In the genomic region with DNA sequence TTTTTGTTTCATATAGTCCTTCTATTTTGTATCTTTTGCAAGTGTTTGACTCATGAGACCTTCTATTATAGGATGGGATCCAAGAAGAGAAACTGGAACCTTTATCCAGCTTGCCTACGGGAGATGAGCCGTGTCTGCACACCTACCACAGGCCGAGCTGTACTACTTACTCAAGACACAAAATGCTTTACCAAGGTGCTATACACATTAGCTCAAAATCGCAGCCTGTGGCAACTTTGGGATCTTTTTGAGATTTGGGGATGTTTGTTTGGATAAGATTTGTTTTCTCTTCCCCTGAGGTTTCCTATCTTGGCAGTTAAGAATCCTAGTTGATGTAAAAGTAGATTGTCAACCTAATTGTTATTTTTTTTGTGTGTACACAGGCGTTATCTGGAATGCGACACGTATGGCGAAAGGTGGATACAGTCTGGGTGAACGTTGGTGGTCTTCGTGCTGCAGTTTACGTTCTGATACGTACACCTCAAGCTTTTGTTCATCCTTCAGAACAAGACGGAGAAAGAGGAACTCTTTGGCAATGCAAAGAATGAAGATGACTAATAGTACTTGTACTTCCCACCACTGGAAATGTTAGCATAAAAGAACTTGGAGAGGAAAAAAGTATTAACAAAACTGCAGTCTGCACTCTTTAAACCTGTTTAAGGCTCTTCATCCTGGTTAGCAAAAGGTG, we compare ENCODE assay signal across 12 cellular contexts. TPM values are rescaled to one million over a fixed set of nuclear protein-coding genes. Genes with fewer than 3 reads are reported as not detected.
DNase-seq lines count a peak whose midpoint lies in the region; ATAC-seq and TF ChIP-seq lines count a peak whose summit lies in the region.
"Had no signal": no experiment of that assay in that cellular context is flagged by ENCODE, and none has a peak within 500 bp of the region (broad histone marks: within the 10 kb centered on the region; RNA-seq: fewer than 3 reads in every experiment).

No MANE protein-coding gene starts in this region.

- H3K36me3 Mint-ChIP-seq in H9 (ENCODE audit: insufficient read depth in 1 of 3, low read depth in 3 of 3) = peaks cover 19 to 82% (median 80%) of the 10 kb centered on the region in 3 experiments
- peaks cover 17% of the 10 kb centered on the region for H3K36me3 Mint-ChIP-seq in memory B cell

- H3T11ph ChIP-seq in H9 (ENCODE audit: low read length) = no peak overlapping the region

- no peak overlapping the region for H2BK5ac ChIP-seq in H9 (ENCODE audit: insufficient read length, low read length)

- H3K9me3 ChIP-seq in AG04450 (ENCODE audit: control insufficient read depth, insufficient read depth, low read length) (no peaks in the 10 kb centered on the region), H9 (ENCODE audit: control insufficient read depth, low read depth, low read length) (no peaks in the 10 kb centered on the region), gastroesophageal sphincter (no peaks in the 10 kb centered on the region)

- no peak for DNase-seq in AG04450 (ENCODE audit: low read depth, low spot score)
- no peak for DNase-seq in H9
- DNase-seq in amniotic epithelial cell (ENCODE audit: low read depth) = peak; percentile 67
- DNase-seq in memory B cell (ENCODE audit: low spot score in 2 of 2) = no peak
- DNase-seq in A172 (ENCODE audit: low spot score) = no peak
- DNase-seq in NCI-H2029 treated with DMSO at 0.1 percent for 48 hours (lab: John Stamatoyannopoulos, UW) = no peak
- DNase-seq in SHP77 treated with DMSO at 0.1 percent for 48 hours (lab: John Stamatoyannopoulos, UW) = no peak
- DNase-seq: activated T-cell treated with anti-CD3 and anti-CD28 coated beads, Interleukin-2, amount 50 U/mL, for 4 hours; dermis blood vessel endothelial cell; T1000 had no signal

- POLR2A ChIA-PET in AG04450 (lab: Yijun Ruan, JAX) = interaction anchor here (0.7 to 1.8 kb wide), 5 partner anchors 10 to 347 kb away, joined by 3 to 19 read pairs (median 3); a partner anchor contains a TSS

- CTCF ChIA-PET in AG04450 (lab: Charles Lee) = interaction anchor here (0.8 to 1.7 kb wide), 3 partner anchors 31 to 39 kb away, joined by 3 to 7 read pairs (median 3); no protein-coding TSS in a partner anchor

- H3K23me2 ChIP-seq in H9 (ENCODE audit: insufficient read length, low read depth, low read length, poor library complexity, severe bottlenecking) = no peaks in the 10 kb centered on the region

- H3K9me3 Mint-ChIP-seq in H9 = no peaks in the 10 kb centered on the region
- no peaks in the 10 kb centered on the region for H3K9me3 Mint-ChIP-seq in memory B cell
- H3K9me3 Mint-ChIP-seq: activated T-cell treated with anti-CD3 and anti-CD28 coated beads, Interleukin-2, amount 50 U/mL, for 4 hours; stimulated activated memory B cell treated with anti-CD40 and anti-IgM and Interleukin-4, amounts not matched to agents 10 μg/mL and 1 μg/mL and 100 μg/mL, for 72 hours had no signal

- H3K4me1 ChIP-seq in H9 (ENCODE audit: insufficient read depth, low read length) (no peaks in the 10 kb centered on the region), gastroesophageal sphincter (peaks cover 0 to 7% (median 0%) of the 10 kb centered on the region in 3 donors)

- TF ChIP-seq EP300 in gastroesophageal sphincter (IDR thresholded peaks at IDR 0.05) = no peak

- H2BK20ac ChIP-seq in H9 (ENCODE audit: low read depth, low read length, poor library complexity, severe bottlenecking) = no peak overlapping the region

- H4K91ac ChIP-seq in H9 (ENCODE audit: insufficient read length, low read depth, low read length) = no peak overlapping the region

- peaks cover 3 to 4% of the 10 kb centered on the region in 2 experiments; a peak in 3 of 4 replicates for H3K4me1 Mint-ChIP-seq in H9
- peaks cover 3% of the 10 kb centered on the region for H3K4me1 Mint-ChIP-seq in memory B cell

- no peak overlapping the region for H2BK120ac ChIP-seq in H9 (ENCODE audit: low read depth, low read length, poor library complexity, severe bottlenecking)

- TF ChIP-seq CTCF in AG04450 (IDR thresholded peaks at IDR 0.05; ENCODE audit: low read depth, low read length) = no peak
- no peak for TF ChIP-seq CTCF in H9 (conservative IDR thresholded peaks at IDR 0.05)
- no peak for TF ChIP-seq CTCF in gastroesophageal sphincter (IDR thresholded peaks at IDR 0.05)

- ATAC-seq in memory B cell (ENCODE audit: low read depth) (no peak), gastroesophageal sphincter (no peak)
- ATAC-seq: activated T-cell treated with anti-CD3 and anti-CD28 coated beads, Interleukin-2, amount 50 U/mL, for 4 hours; stimulated activated memory B cell treated with anti-CD40 and anti-IgM and Interleukin-4, amounts not matched to agents 10 μg/mL and 1 μg/mL and 100 μg/mL, for 72 hours had no signal

- no peak overlapping the region for H3K14ac ChIP-seq in H9 (ENCODE audit: insufficient read depth, low read length)

- no CpG with 5 or more reads among the region's 13 CpGs for WGBS in H9 (ENCODE audit: extremely low coverage, insufficient read length, low lambda C conversion rate)
- WGBS in gastroesophageal sphincter (ENCODE audit: low coverage in 1 of 2), 2 donors = 67 to 92% methylated on average over 8 to 13 of the region's 13 CpGs

- peaks cover 12 to 87% of the 10 kb centered on the region in 2 donors for H3K36me3 ChIP-seq in gastroesophageal sphincter

- H4K20me1 ChIP-seq in H9 (ENCODE audit: control insufficient read depth, insufficient read depth, insufficient read length) = no peaks in the 10 kb centered on the region

- H3K18ac ChIP-seq in H9 (ENCODE audit: insufficient read length, low read depth, low read length) = no peak overlapping the region

- TF ChIP-seq POLR2A in gastroesophageal sphincter (IDR thresholded peaks at IDR 0.05) = no peak

- no peak overlapping the region for H4K8ac ChIP-seq in H9 (replicated peaks; ENCODE audit: insufficient read length, low read depth, low read length)

- no peak overlapping the region for H3K23ac ChIP-seq in H9 (ENCODE audit: insufficient read length, low read depth, low read length)

- H3K79me1 ChIP-seq in H9 (ENCODE audit: insufficient read depth, low read depth, low read length, poor library complexity, severe bottlenecking) = no peaks in the 10 kb centered on the region

- H3K27me3 ChIP-seq in AG04450 (ENCODE audit: control insufficient read depth, insufficient read depth, low read length) (no peaks in the 10 kb centered on the region), H9 (ENCODE audit: insufficient read depth, low read length) (no peaks in the 10 kb centered on the region), gastroesophageal sphincter (no peaks in the 10 kb centered on the region)

- H3K27me3 Mint-ChIP-seq in H9 (ENCODE audit: low read depth) (no peaks in the 10 kb centered on the region), memory B cell (no peaks in the 10 kb centered on the region)
- H3K27me3 Mint-ChIP-seq: stimulated activated memory B cell treated with anti-CD40 and anti-IgM and Interleukin-4, amounts not matched to agents 10 μg/mL and 1 μg/mL and 100 μg/mL, for 72 hours had no signal

- no peak overlapping the region for H3K4ac ChIP-seq in H9 (ENCODE audit: low read depth, low read length)

- no peak overlapping the region for H3K4me2 ChIP-seq in H9 (ENCODE audit: insufficient read depth, insufficient read length, low read length)

- no peak overlapping the region for H2BK12ac ChIP-seq in H9 (ENCODE audit: insufficient read length, low read depth, low read length)

- H2AK5ac ChIP-seq in H9 (ENCODE audit: insufficient read length, low read length) = no peak overlapping the region

- H3K27ac Mint-ChIP-seq in H9 (peak overlapping the region in 2 of 3 experiments; percentile 31 to 77; a peak in 4 of 7 replicates), memory B cell (peak overlapping the region; percentile 38)
- H3K27ac Mint-ChIP-seq: stimulated activated memory B cell treated with anti-CD40 and anti-IgM and Interleukin-4, amounts not matched to agents 10 μg/mL and 1 μg/mL and 100 μg/mL, for 72 hours had no signal

- no peaks in the 10 kb centered on the region for H3K79me2 ChIP-seq in H9 (ENCODE audit: insufficient read depth, low read length)

- no peak overlapping the region for H3K4me3 ChIP-seq in AG04450 (ENCODE audit: low read depth, low read length)
- no peak overlapping the region for H3K4me3 ChIP-seq in gastroesophageal sphincter

- no peak overlapping the region for H2AFZ ChIP-seq in H9 (ENCODE audit: low read length)

- H4K5ac ChIP-seq in H9 (ENCODE audit: insufficient read length, low read depth, low read length) = no peak overlapping the region

- peak overlapping the region; percentile 41 for H3K27ac ChIP-seq in AG04450 (ENCODE audit: low read depth, low read length)
- H3K27ac ChIP-seq in H9 (ENCODE audit: insufficient read length, low read depth, low read length) = no peak overlapping the region
- peak overlapping the region in 1 of 4 donors; percentile 12 for H3K27ac ChIP-seq in gastroesophageal sphincter

- H3K4me3 Mint-ChIP-seq in H9 (no peak overlapping the region), memory B cell (no peak overlapping the region)
- H3K4me3 Mint-ChIP-seq: activated T-cell treated with anti-CD3 and anti-CD28 coated beads, Interleukin-2, amount 50 U/mL, for 4 hours; stimulated activated memory B cell treated with anti-CD40 and anti-IgM and Interleukin-4, amounts not matched to agents 10 μg/mL and 1 μg/mL and 100 μg/mL, for 72 hours had no signal

- no peak overlapping the region for H2BK15ac ChIP-seq in H9 (ENCODE audit: low read depth, low read length)

- no peak overlapping the region for H3K56ac ChIP-seq in H9 (ENCODE audit: insufficient read length, low read depth, low read length)

- H3K9ac ChIP-seq in H9 (ENCODE audit: extremely low read depth, insufficient read length, low read length) = no peak overlapping the region

RNA-seq across cellular contexts. Expression of a gene that starts 13.1 kb away (rescaled TPM):
- polyA plus RNA-seq in AG04450 (2011; rRNA removed) = 62.4 and 75.0 TPM in 2 replicates
- 117 and 140 TPM in 2 replicates for polyA minus RNA-seq in AG04450 (2011; rRNA and poly(A)+ RNA removed)
- total RNA-seq in H9 (2021) (185 and 207 TPM in 2 replicates), gastroesophageal sphincter (10 to 100 TPM; 51.5 to 95.3 (median 76.8) TPM)
- total RNA-seq in A172 (2014; rRNA removed; shearing (Covaris generic)) = 43.4 and 44.3 TPM in 2 replicates

RNA-seq across cellular contexts. Expression of a gene that starts 21.4 kb away (rescaled TPM):
- polyA plus RNA-seq in AG04450 (2011; rRNA removed) = 43.3 and 49.8 TPM in 2 replicates
- polyA minus RNA-seq in AG04450 (2011; rRNA and poly(A)+ RNA removed) = 41.8 and 46.6 TPM in 2 replicates
- 57.0 and 58.4 TPM in 2 replicates for total RNA-seq in H9 (2021)
- 10 to 100 TPM; 18.8 to 32.1 (median 25.8) TPM for total RNA-seq in gastroesophageal sphincter
- 80.3 and 116 TPM in 2 replicates for total RNA-seq in A172 (2014; rRNA removed; shearing (Covaris generic))
